ENCODE assay signal across 7 cellular contexts in the genomic region with DNA sequence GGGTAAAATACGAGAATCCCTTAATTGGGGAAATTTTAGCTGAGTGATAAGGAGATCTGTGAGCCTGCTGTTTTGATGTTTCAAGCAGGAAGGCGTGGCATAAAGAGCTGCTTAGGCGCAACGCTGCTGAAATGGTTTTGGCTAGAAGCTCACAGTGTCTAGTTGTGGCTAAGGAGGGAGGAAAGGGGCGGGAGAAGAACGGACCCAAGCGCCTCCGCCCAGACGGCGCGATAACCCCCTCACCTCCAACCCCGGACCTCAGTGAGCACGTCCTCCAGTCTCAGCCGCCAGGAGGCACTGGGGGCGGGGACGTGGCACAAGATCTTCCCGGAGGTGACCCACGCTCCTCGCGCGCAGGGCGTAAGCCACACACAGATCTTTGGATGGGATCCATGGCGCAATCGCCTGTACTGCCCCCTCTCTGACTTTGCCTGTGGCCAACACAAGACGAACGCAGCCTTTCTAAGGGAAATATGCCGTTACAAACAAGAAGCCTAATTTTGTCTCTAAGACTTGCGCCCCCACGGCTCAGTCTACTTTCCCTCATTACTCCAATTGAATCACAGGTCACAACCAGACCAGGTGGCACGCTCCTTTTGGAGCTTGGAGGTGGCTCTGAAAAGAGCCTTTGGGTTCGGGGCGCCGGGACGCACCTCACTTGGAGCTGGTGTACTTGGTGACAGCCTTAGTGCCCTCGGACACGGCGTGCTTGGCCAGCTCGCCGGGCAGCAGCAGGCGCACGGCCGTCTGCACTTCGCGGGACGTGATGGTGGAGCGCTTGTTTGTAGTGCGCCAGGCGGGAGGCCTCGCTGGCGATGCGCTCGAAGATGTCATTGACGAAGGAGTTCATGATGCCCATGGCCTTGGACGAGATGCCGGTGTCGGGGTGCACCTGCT. TPM values are rescaled to one million over a fixed set of nuclear protein-coding genes. Genes with fewer than 3 reads are reported as not detected.
DNase-seq lines count a peak whose midpoint lies in the region; ATAC-seq and TF ChIP-seq lines count a peak whose summit lies in the region.

No MANE protein-coding gene starts in this region.

- peak overlapping the region; percentile 93 for H3K27ac Mint-ChIP-seq in activated T-cell treated with anti-CD3 and anti-CD28 coated beads, Interleukin-2, amount 50 U/mL, for 24 hours

- H3K4me3 Mint-ChIP-seq in activated T-cell treated with anti-CD3 and anti-CD28 coated beads, Interleukin-2, amount 50 U/mL, for 24 hours: peak overlapping the region; percentile 88

- H3K36me3 ChIP-seq in left ventricle myocardium inferior: no peaks in the 10 kb centered on the region

- peaks cover 57% of the 10 kb centered on the region for H3K4me1 Mint-ChIP-seq in activated T-cell treated with anti-CD3 and anti-CD28 coated beads, Interleukin-2, amount 50 U/mL, for 24 hours (ENCODE audit: low read depth)

- H3K4me1 ChIP-seq in left ventricle myocardium inferior: peaks cover 26% of the 10 kb centered on the region

- no peaks in the 10 kb centered on the region for H3K9me3 ChIP-seq in left ventricle myocardium inferior (replicated peaks)

- TF ChIP-seq CTCF in GM13977 (IDR thresholded peaks at IDR 0.05; ENCODE audit: extremely low read depth, insufficient read depth, missing control alignments) (peak; percentile 32), left ventricle myocardium inferior (IDR thresholded peaks at IDR 0.05; ENCODE audit: borderline replicate concordance) (no peak)

- H3K27me3 Mint-ChIP-seq in activated T-cell treated with anti-CD3 and anti-CD28 coated beads, Interleukin-2, amount 50 U/mL, for 24 hours: peaks cover 3% of the 10 kb centered on the region

- ATAC-seq in HG02571 (IDR thresholded peaks at IDR 0.05; ENCODE audit: unreplicated experiment) (peak; percentile 39), GM18498 (IDR thresholded peaks at IDR 0.05; ENCODE audit: unreplicated experiment) (no peak)

- no peak overlapping the region for H3K27ac ChIP-seq in left ventricle myocardium inferior (replicated peaks)

- in situ Hi-C loops in GM13977 (cut with MboI; ENCODE audit: low pct_unique_long_range_greater_than_20kb, low sequenced_read_pairs, unreplicated experiment): no loop called here

- intact Hi-C loops in left ventricle myocardium inferior (cut with micrococcal nuclease): no loop called here

- H3K4me3 ChIP-seq in left ventricle myocardium inferior: peak overlapping the region; percentile 52

- H3K36me3 Mint-ChIP-seq in activated T-cell treated with anti-CD3 and anti-CD28 coated beads, Interleukin-2, amount 50 U/mL, for 24 hours (ENCODE audit: low read depth): peaks cover 8% of the 10 kb centered on the region

- H3K27me3 ChIP-seq in left ventricle myocardium inferior (ENCODE audit: low read depth): peaks cover 100% of the 10 kb centered on the region

- DNase-seq in GM13977 (ENCODE audit: low spot score) (peak; percentile 69), NCI-H2171 (lab: John Stamatoyannopoulos, UW) (peak; percentile 65), left ventricle myocardium inferior (no peak)
- DNase-seq in activated T-cell treated with anti-CD3 and anti-CD28 coated beads, Interleukin-2, amount 50 U/mL, for 24 hours: peak; percentile 72
- peak; percentile 30 for DNase-seq in stimulated activated CD4-positive, alpha-beta T cell treated with anti-CD3 and anti-CD28 coated beads, Interleukin-12 subunit alpha, Interleukin-12 subunit beta, amount 100 ng/mL, for 4 hours

- no peaks in the 10 kb centered on the region for H3K9me3 Mint-ChIP-seq in activated T-cell treated with anti-CD3 and anti-CD28 coated beads, Interleukin-2, amount 50 U/mL, for 24 hours

RNA-seq across cellular contexts. Expression of a gene that starts 23.4 kb away (rescaled TPM):
- total RNA-seq in left ventricle myocardium inferior: 79.5 TPM

RNA-seq across cellular contexts. Expression of a gene that starts 47.1 kb away (rescaled TPM):
- 0.36 TPM for total RNA-seq in left ventricle myocardium inferior

RNA-seq across cellular contexts. Expression of a gene that starts 57.2 kb away (rescaled TPM):
- total RNA-seq in left ventricle myocardium inferior: 6.2 TPM
